ENCODE assay signal across 9 cellular contexts in the genomic region with DNA sequence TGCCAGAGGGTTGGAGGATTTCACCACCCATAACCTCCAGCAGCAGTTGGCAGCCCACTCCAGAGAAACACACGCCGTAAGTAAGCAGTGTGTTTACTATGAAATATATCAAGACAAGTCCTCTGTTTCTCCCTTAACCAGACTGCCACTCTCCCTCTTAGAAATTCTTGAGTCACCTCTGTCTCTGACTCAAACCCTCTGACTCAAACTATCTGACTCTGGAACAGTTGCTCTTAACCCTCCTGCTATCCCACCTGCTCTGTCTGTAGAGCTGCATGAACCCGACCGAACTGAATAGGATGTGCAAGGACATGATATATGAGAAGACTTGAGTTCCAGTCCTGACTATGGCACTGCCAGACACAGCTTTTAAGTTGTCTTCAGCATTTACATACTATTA. TPM values are rescaled to one million over a fixed set of nuclear protein-coding genes. Genes with fewer than 3 reads are reported as not detected.
DNase-seq lines count a peak whose midpoint lies in the region; ATAC-seq and TF ChIP-seq lines count a peak whose summit lies in the region.
"Had no signal": no experiment of that assay in that cellular context is flagged by ENCODE, and none has a peak within 500 bp of the region (broad histone marks: within the 10 kb centered on the region; RNA-seq: fewer than 3 reads in every experiment).

No MANE protein-coding gene starts in this region.

- H3K27me3 Mint-ChIP-seq in stimulated activated naive CD8-positive, alpha-beta T cell treated with anti-CD3 and anti-CD28 coated beads, Interleukin-15, Interleukin-2, amounts not matched to agents 100 ng/mL and 50 ng/mL, for 24 hours, result no peaks in the 10 kb centered on the region
- H3K27me3 Mint-ChIP-seq in chondrocyte (ENCODE audit: low read depth), result no peaks in the 10 kb centered on the region
- H3K27me3 Mint-ChIP-seq in CD14-positive monocyte (ENCODE audit: low read depth in 3 of 3), result no peaks in the 10 kb centered on the region

- TF ChIP-seq POLR2A in gastroesophageal sphincter (IDR thresholded peaks at IDR 0.05), result no peak

- H3K4me3 ChIP-seq in foreskin fibroblast (ENCODE audit: low read depth in 1 of 2, low read length in 2 of 2) (no peak overlapping the region), gastroesophageal sphincter (no peak overlapping the region)

- H3K27ac ChIP-seq in gastroesophageal sphincter, result no peak overlapping the region

- H3K4me1 ChIP-seq in gastroesophageal sphincter, result peaks cover 0 to 24% (median 6%) of the 10 kb centered on the region in 3 donors

- H3K36me3 ChIP-seq in gastroesophageal sphincter, result peaks cover 0 to 53% of the 10 kb centered on the region in 2 donors

- no peaks in the 10 kb centered on the region for H3K27me3 ChIP-seq in gastroesophageal sphincter

- H3K9me3 Mint-ChIP-seq in stimulated activated naive CD8-positive, alpha-beta T cell treated with anti-CD3 and anti-CD28 coated beads, Interleukin-15, Interleukin-2, amounts not matched to agents 100 ng/mL and 50 ng/mL, for 24 hours, result no peaks in the 10 kb centered on the region
- H3K9me3 Mint-ChIP-seq in chondrocyte (ENCODE audit: low read depth) (no peaks in the 10 kb centered on the region), CD14-positive monocyte (no peaks in the 10 kb centered on the region)

- peaks cover 11% of the 10 kb centered on the region for H3K36me3 Mint-ChIP-seq in stimulated activated naive CD8-positive, alpha-beta T cell treated with anti-CD3 and anti-CD28 coated beads, Interleukin-15, Interleukin-2, amounts not matched to agents 100 ng/mL and 50 ng/mL, for 24 hours (ENCODE audit: low read depth)
- H3K36me3 Mint-ChIP-seq in chondrocyte (ENCODE audit: low read depth) (peaks cover 13% of the 10 kb centered on the region), CD14-positive monocyte (peaks cover 19 to 36% of the 10 kb centered on the region in 2 donors)

- no peak for DNase-seq in stimulated activated naive CD8-positive, alpha-beta T cell treated with anti-CD3 and anti-CD28 coated beads, Interleukin-15, Interleukin-2, amounts not matched to agents 100 U/mL and 50 U/mL, for 24 hours
- peak; percentile 7 to 24 for DNase-seq in SW 1271 (lab: John Stamatoyannopoulos, UW)
- peak; percentile 59 to 78 for DNase-seq in foreskin fibroblast
- DNase-seq in chondrocyte (ENCODE audit: low spot score), result no peak
- no peak for DNase-seq in CD14-positive monocyte (ENCODE audit: low spot score)
- DNase-seq: NCI-H774 had no signal

- H3K4me1 Mint-ChIP-seq in stimulated activated naive CD8-positive, alpha-beta T cell treated with anti-CD3 and anti-CD28 coated beads, Interleukin-15, Interleukin-2, amounts not matched to agents 100 ng/mL and 50 ng/mL, for 24 hours (ENCODE audit: low read depth), result peaks cover 43% of the 10 kb centered on the region
- peaks cover 25% of the 10 kb centered on the region for H3K4me1 Mint-ChIP-seq in chondrocyte (ENCODE audit: low read depth)
- H3K4me1 Mint-ChIP-seq in CD14-positive monocyte, result peaks cover 18% of the 10 kb centered on the region

- TF ChIP-seq EP300 in gastroesophageal sphincter (IDR thresholded peaks at IDR 0.05), result no peak

- peak overlapping the region; percentile 0 for H3K27ac Mint-ChIP-seq in stimulated activated naive CD8-positive, alpha-beta T cell treated with anti-CD3 and anti-CD28 coated beads, Interleukin-15, Interleukin-2, amounts not matched to agents 100 ng/mL and 50 ng/mL, for 24 hours
- H3K27ac Mint-ChIP-seq in chondrocyte (ENCODE audit: unreplicated experiment) (no peak overlapping the region), CD14-positive monocyte (peak overlapping the region in 2 of 7 donors; percentile 33 to 73)

- no peaks in the 10 kb centered on the region for H3K9me3 ChIP-seq in gastroesophageal sphincter

- intact Hi-C loops in CD14-positive monocyte (cut with micrococcal nuclease), result loop anchor here in 1 of 2 donors (5.0 kb wide), 1 partner anchor 85 kb away; no protein-coding TSS in a partner anchor

- WGBS in gastroesophageal sphincter (ENCODE audit: low coverage in 1 of 2), 2 donors, result 62 to 85% methylated on average over 2 to 4 of the region's 4 CpGs

- peak overlapping the region; percentile 1 for H3K4me3 Mint-ChIP-seq in stimulated activated naive CD8-positive, alpha-beta T cell treated with anti-CD3 and anti-CD28 coated beads, Interleukin-15, Interleukin-2, amounts not matched to agents 100 ng/mL and 50 ng/mL, for 24 hours
- no peak overlapping the region for H3K4me3 Mint-ChIP-seq in chondrocyte (ENCODE audit: unreplicated experiment)
- H3K4me3 Mint-ChIP-seq in CD14-positive monocyte, result peak overlapping the region in 1 of 2 donors; percentile 24

- ATAC-seq in stimulated activated naive CD8-positive, alpha-beta T cell treated with anti-CD3 and anti-CD28 coated beads, Interleukin-15, Interleukin-2, amounts not matched to agents 100 U/mL and 50 U/mL, for 24 hours, result no peak
- ATAC-seq in HG02885 (IDR thresholded peaks at IDR 0.05; ENCODE audit: poor library complexity, unreplicated experiment) (no peak), gastroesophageal sphincter (no peak)

- TF ChIP-seq CTCF in foreskin fibroblast (IDR thresholded peaks at IDR 0.05; ENCODE audit: low read depth, low read length) (no peak), chondrocyte (IDR thresholded peaks at IDR 0.05) (no peak), gastroesophageal sphincter (IDR thresholded peaks at IDR 0.05) (no peak), CD14-positive monocyte (IDR thresholded peaks at IDR 0.05) (no peak)

RNA-seq across cellular contexts. Expression of a gene that starts 14.1 kb away (rescaled TPM):
- total RNA-seq in chondrocyte, result 18.7 to 21.2 TPM (median 20.6 TPM) in 3 replicates
- total RNA-seq in gastroesophageal sphincter, result 10 to 100 TPM; 32.6 to 80.8 (median 37.7) TPM
- polyA plus RNA-seq in CD14-positive monocyte, result 1 to 10 TPM; 3.0 to 5.8 TPM

RNA-seq across cellular contexts. Expression of a gene that starts 57.1 kb away (rescaled TPM):
- total RNA-seq in chondrocyte (45.6 to 60.4 TPM (median 46.2 TPM) in 3 replicates), gastroesophageal sphincter (10 to 100 TPM; 44.0 to 61.9 (median 50.9) TPM)
- 10 to 100 TPM; 53.3 to 55.7 TPM for polyA plus RNA-seq in CD14-positive monocyte

Comparison
In these comparisons a context has a peak if more than half of its experiments do, and no peak if none do; other contexts are left out.
1. DNase-seq: peak in SW 1271 (2 of 2) and foreskin fibroblast (2 of 2); none in stimulated activated naive CD8-positive, alpha-beta T cell treated with anti-CD3 and anti-CD28 coated beads, Interleukin-15, Interleukin-2, amounts not matched to agents 100 U/mL and 50 U/mL, for 24 hours (single experiment), chondrocyte (single experiment) and CD14-positive monocyte (single experiment).